9 cellular contexts compared by ENCODE assay signal in the genomic region with DNA sequence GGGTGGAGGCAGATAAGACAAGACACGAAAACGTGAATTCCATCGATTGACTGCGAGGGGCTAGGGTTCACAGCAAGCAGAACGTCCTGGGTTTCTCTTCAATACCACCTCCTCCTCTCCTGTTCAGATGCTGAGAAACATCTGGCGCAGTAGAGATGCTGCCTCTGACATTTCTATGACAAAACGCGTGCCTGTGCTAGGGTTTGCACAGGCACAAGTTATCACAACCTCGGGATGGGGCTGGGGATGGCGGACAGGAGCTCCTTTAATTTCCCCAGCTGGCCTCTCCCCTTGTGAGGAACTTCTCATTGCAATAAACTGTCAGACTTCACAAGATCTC.
A peak's percentile ranks its signal among the peaks of the same experiment; 100 is the strongest.
DNase-seq lines count a peak whose midpoint lies in the region; ATAC-seq and TF ChIP-seq lines count a peak whose summit lies in the region.
"Had no signal": no experiment of that assay in that cellular context is flagged by ENCODE, and none has a peak within 500 bp of the region (broad histone marks: within the 10 kb centered on the region; RNA-seq: fewer than 3 reads in every experiment).

No MANE protein-coding gene starts in this region.

- H3K9ac ChIP-seq in liver (ENCODE audit: low read depth in 1 of 2, low read length in 2 of 2), result peak overlapping the region; percentile 35 to 37

- no peak for TF ChIP-seq RAD21 in liver (IDR thresholded peaks at IDR 0.05)

- peak overlapping the region; percentile 88 for H3K4me3 ChIP-seq in astrocyte of the cerebellum (ENCODE audit: low read depth, low read length)
- peak overlapping the region; percentile 3 to 95 (median 69) for H3K4me3 ChIP-seq in liver (ENCODE audit: low read depth in 1 of 3, low read length in 3 of 3)
- peak overlapping the region; percentile 59 to 86 (median 66) for H3K4me3 ChIP-seq in tibial nerve

- H3K36me3 ChIP-seq in liver (ENCODE audit: control insufficient read depth in 4 of 4, insufficient read depth in 3 of 4, low read depth in 1 of 4, low read length in 3 of 4) (no peaks in the 10 kb centered on the region), tibial nerve (no peaks in the 10 kb centered on the region)

- TF ChIP-seq EP300 in tibial nerve (IDR thresholded peaks at IDR 0.05), result no peak

- H3K4me1 ChIP-seq in liver (ENCODE audit: control insufficient read depth in 4 of 4, insufficient read depth in 4 of 4, low read length in 3 of 4) (peaks cover 0 to 28% (median 9%) of the 10 kb centered on the region in 4 donors), tibial nerve (peaks cover 0 to 30% (median 6%) of the 10 kb centered on the region in 4 donors)

- TF ChIP-seq POLR2A in tibial nerve (IDR thresholded peaks at IDR 0.05), result no peak

- DNase-seq in activated T-cell treated with anti-CD3 and anti-CD28 coated beads, Interleukin-2, amount 50 U/mL, for 24 hours, result no peak
- DNase-seq in activated T-cell treated with anti-CD3 and anti-CD28 coated beads for 4 hours, result no peak
- DNase-seq in astrocyte of the cerebellum (ENCODE audit: low read depth), result no peak
- no peak for DNase-seq in tibial nerve (ENCODE audit: low spot score in 2 of 2)
- DNase-seq in GM13976 (ENCODE audit: low spot score), result no peak
- DNase-seq: Karpas-422 had no signal

- in situ Hi-C loops in astrocyte of the cerebellum (cut with HindIII; ENCODE audit: low sequenced_read_pairs) (no loop called here), GM13976 (cut with MboI; ENCODE audit: low sequenced_read_pairs, unreplicated experiment) (no loop called here)

- no peak for ATAC-seq in HG02610 (IDR thresholded peaks at IDR 0.05; ENCODE audit: unreplicated experiment)
- ATAC-seq in GM21526 (IDR thresholded peaks at IDR 0.05; ENCODE audit: low FRiP score, unreplicated experiment), result no peak

- no peak for TF ChIP-seq CTCF in astrocyte of the cerebellum (IDR thresholded peaks at IDR 0.05; ENCODE audit: low read depth, low read length, missing control alignments)
- TF ChIP-seq CTCF in liver (IDR thresholded peaks at IDR 0.05; ENCODE audit: low read depth, low read length, missing input control), result no peak
- no peak for TF ChIP-seq CTCF in tibial nerve (IDR thresholded peaks at IDR 0.05)
- TF ChIP-seq CTCF in GM13976 (IDR thresholded peaks at IDR 0.05; ENCODE audit: borderline replicate concordance, control extremely low read depth, extremely low read depth, insufficient read depth, missing control alignments), result no peak

- H3K27ac Mint-ChIP-seq in activated T-cell treated with anti-CD3 and anti-CD28 coated beads, Interleukin-2, amount 50 U/mL, for 24 hours, result peak overlapping the region; percentile 77

- H3K4me1 Mint-ChIP-seq in activated T-cell treated with anti-CD3 and anti-CD28 coated beads, Interleukin-2, amount 50 U/mL, for 24 hours (ENCODE audit: low read depth), result peaks cover 47% of the 10 kb centered on the region

- WGBS in liver, result 34% methylated on average over 10 of the region's 10 CpGs
- WGBS in tibial nerve, 2 donors, result 46 to 49% methylated on average over 10 of the region's 10 CpGs

- H3K27me3 Mint-ChIP-seq in activated T-cell treated with anti-CD3 and anti-CD28 coated beads, Interleukin-2, amount 50 U/mL, for 24 hours, result peaks cover 13% of the 10 kb centered on the region

- H3K27ac ChIP-seq in liver (ENCODE audit: low read depth in 1 of 2, low read length in 2 of 2) (peak overlapping the region; percentile 86 to 91), tibial nerve (peak overlapping the region; percentile 65 to 87 (median 85))

- peaks cover 8% of the 10 kb centered on the region for H3K36me3 Mint-ChIP-seq in activated T-cell treated with anti-CD3 and anti-CD28 coated beads, Interleukin-2, amount 50 U/mL, for 24 hours (ENCODE audit: low read depth)

- H3K4me3 Mint-ChIP-seq in activated T-cell treated with anti-CD3 and anti-CD28 coated beads, Interleukin-2, amount 50 U/mL, for 24 hours, result peak overlapping the region; percentile 84

- H3K27me3 ChIP-seq in liver (ENCODE audit: control insufficient read depth in 4 of 4, insufficient read depth in 4 of 4, low read length in 3 of 4), result no peaks in the 10 kb centered on the region
- H3K27me3 ChIP-seq in tibial nerve, result no peaks in the 10 kb centered on the region

- H3K9me3 ChIP-seq in liver (ENCODE audit: control insufficient read depth in 4 of 4, low read length in 3 of 4) (no peaks in the 10 kb centered on the region), tibial nerve (no peaks in the 10 kb centered on the region)

- H3K9me3 Mint-ChIP-seq in activated T-cell treated with anti-CD3 and anti-CD28 coated beads, Interleukin-2, amount 50 U/mL, for 24 hours, result no peaks in the 10 kb centered on the region

TF ChIP-seq in liver, 16 proteins besides CTCF, POLR2A, EP300 and RAD21:
- TF ChIP-seq, protein P1, sequence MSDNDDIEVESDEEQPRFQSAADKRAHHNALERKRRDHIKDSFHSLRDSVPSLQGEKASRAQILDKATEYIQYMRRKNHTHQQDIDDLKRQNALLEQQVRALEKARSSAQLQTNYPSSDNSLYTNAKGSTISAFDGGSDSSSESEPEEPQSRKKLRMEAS (IDR thresholded peaks at IDR 0.05), result no peak
- TF ChIP-seq RXRA (IDR thresholded peaks at IDR 0.05), result no peak
- TF ChIP-seq HNF4G (IDR thresholded peaks at IDR 0.05), result no peak
- TF ChIP-seq JUND (IDR thresholded peaks at IDR 0.05), result no peak
- TF ChIP-seq YY1 (IDR thresholded peaks at IDR 0.05), result no peak
- TF ChIP-seq NR2F2 (IDR thresholded peaks at IDR 0.05), result no peak
- no peak for TF ChIP-seq TAF1 (conservative IDR thresholded peaks at IDR 0.05)
- TF ChIP-seq SP1 (IDR thresholded peaks at IDR 0.05), result no peak
